ENCODE assay signal across 3 cellular contexts in genomic region chr4:77087027-77087426, GRCh38. TPM values are rescaled to one million over a fixed set of nuclear protein-coding genes. Genes with fewer than 3 reads are reported as not detected.
DNase-seq lines count a peak whose midpoint lies in the region; ATAC-seq, FAIRE-seq and TF ChIP-seq lines count a peak whose summit lies in the region.
"Not testable (repeated sequence)": the region's sequence is repeated elsewhere in the genome, so short reads cannot be mapped to it uniquely, and the experiment has no call there.

No MANE protein-coding gene starts in this region.

- not testable (repeated sequence) for H3K27me3 ChIP-seq in K562 (ENCODE audit: control insufficient read depth in 2 of 2, insufficient read depth in 2 of 2, low read length in 2 of 2); endothelial cell of umbilical vein (ENCODE audit: control insufficient read depth in 2 of 2, insufficient read depth in 2 of 2, low read length in 2 of 2)

- not testable (repeated sequence) for ATAC-seq in K562

- H3K9me3 ChIP-seq in K562 (replicated peaks; ENCODE audit: control insufficient read depth, insufficient read depth, low read depth, low read length); endothelial cell of umbilical vein (replicated peaks; ENCODE audit: control insufficient read depth, insufficient read depth, low read length): not testable (repeated sequence)

- H3K4me1 ChIP-seq in K562 (replicated peaks in 1 of 2; ENCODE audit: control insufficient read depth in 2 of 2, insufficient read depth in 2 of 2, low read length in 2 of 2); endothelial cell of umbilical vein (ENCODE audit: control insufficient read depth, extremely low read depth, insufficient read depth, low read length): not testable (repeated sequence)

- no CpG with 5 or more reads among the region's 1 CpG for WGBS in K562 (ENCODE audit: insufficient coverage, low coverage, missing lambda C conversion rate)

- CTCF ChIA-PET in K562 (lab: Yijun Ruan, JAX; ENCODE audit: low intra/inter-chr PET ratio); endothelial cell of umbilical vein (lab: Charles Lee): not testable (repeated sequence)

- H3K4me3 Mint-ChIP-seq in neural crest cell: not testable (repeated sequence)

- not testable (repeated sequence) for FAIRE-seq in K562 (lab: Jason Lieb, UNC)
- FAIRE-seq in endothelial cell of umbilical vein (lab: Jason Lieb, UNC): peak; percentile 15

- not testable (repeated sequence) for H3K27ac ChIP-seq in K562 (ENCODE audit: extremely low read depth, low read depth, low read length); endothelial cell of umbilical vein (ENCODE audit: insufficient read depth, low read depth, low read length)

- not testable (repeated sequence) for BruUV-seq in K562 (replicated peaks; lab: Mats Ljungman, UMichigan); endothelial cell of umbilical vein (replicated peaks; lab: Mats Ljungman, UMichigan)

- DNase-seq in K562 (ENCODE audit: extremely low read depth in 1 of 4, low spot score in 3 of 4); endothelial cell of umbilical vein (ENCODE audit: low read depth, low spot score); neural crest cell (ENCODE audit: low read depth, low spot score): not testable (repeated sequence)

- not testable (repeated sequence) for TF ChIP-seq POLR2A in K562 (conservative IDR thresholded peaks at IDR 0.05); endothelial cell of umbilical vein (IDR thresholded peaks at IDR 0.05; ENCODE audit: low read depth, low read length)

- not testable (repeated sequence) for H3K4me1 Mint-ChIP-seq in neural crest cell

- not testable (repeated sequence) for TF ChIP-seq RAD21 in K562 (CRISPR knock-in tag; conservative IDR thresholded peaks at IDR 0.05 in 1 of 2, IDR thresholded peaks at IDR 0.05 in 1 of 2)

- intact Hi-C loops in K562 (cut with micrococcal nuclease); endothelial cell of umbilical vein (cut with micrococcal nuclease): not testable (repeated sequence)

- TF ChIP-seq EP300 in K562 (IDR thresholded peaks at IDR 0.05; ENCODE audit: low read length): not testable (repeated sequence)

- peak overlapping the region; percentile 27 for H3K27ac Mint-ChIP-seq in neural crest cell (ENCODE audit: unreplicated experiment)

- H3K27me3 Mint-ChIP-seq in neural crest cell (ENCODE audit: low read depth): not testable (repeated sequence)

- H3K4me2 ChIP-seq in K562 (ENCODE audit: insufficient read depth, low read length); endothelial cell of umbilical vein (ENCODE audit: insufficient read depth, low read length): not testable (repeated sequence)

- POLR2A ChIA-PET in K562 (lab: Yijun Ruan, JAX); endothelial cell of umbilical vein (lab: Charles Lee): not testable (repeated sequence)

- not testable (repeated sequence) for H3K36me3 ChIP-seq in K562 (ENCODE audit: control insufficient read depth, insufficient read depth, low read length); endothelial cell of umbilical vein (ENCODE audit: control insufficient read depth in 2 of 2, extremely low read depth in 1 of 2, insufficient read depth in 2 of 2, low read length in 2 of 2)

- TF ChIP-seq CTCF in K562 (IDR thresholded peaks at IDR 0.05 in 2 of 3, conservative IDR thresholded peaks at IDR 0.05 in 1 of 3; ENCODE audit: insufficient read depth in 2 of 3, low read depth in 1 of 3, low read length in 3 of 3); endothelial cell of umbilical vein (IDR thresholded peaks at IDR 0.05; ENCODE audit: extremely low read depth in 1 of 2, insufficient read depth in 1 of 2, low read depth in 1 of 2, low read length in 2 of 2); neural crest cell (conservative IDR thresholded peaks at IDR 0.05): not testable (repeated sequence)

- in situ Hi-C loops in K562 (cut with MboI): not testable (repeated sequence)

- H3K9ac ChIP-seq in K562 (ENCODE audit: insufficient read depth in 1 of 2, low read depth in 2 of 2, low read length in 2 of 2); endothelial cell of umbilical vein (replicated peaks; ENCODE audit: extremely low read depth, insufficient read depth, low read length): not testable (repeated sequence)

- not testable (repeated sequence) for H3K9me1 ChIP-seq in K562 (ENCODE audit: control insufficient read depth, insufficient read depth, low read length); endothelial cell of umbilical vein (replicated peaks; ENCODE audit: control insufficient read depth, extremely low read depth, insufficient read depth, low read length)

- not testable (repeated sequence) for H4K20me1 ChIP-seq in K562 (replicated peaks; ENCODE audit: control insufficient read depth, insufficient read depth, low read length); endothelial cell of umbilical vein (replicated peaks; ENCODE audit: control insufficient read depth, extremely low read depth, insufficient read depth, low read length)

- not testable (repeated sequence) for H3K4me3 ChIP-seq in K562; endothelial cell of umbilical vein (replicated peaks in 1 of 3; ENCODE audit: insufficient read depth in 1 of 3, low read depth in 1 of 3, low read length in 3 of 3)

- not testable (repeated sequence) for H3K36me3 Mint-ChIP-seq in neural crest cell (ENCODE audit: low read depth)

- not testable (repeated sequence) for H3K9me3 Mint-ChIP-seq in neural crest cell

- dilution Hi-C loops in endothelial cell of umbilical vein (cut with MboI; ENCODE audit: extremely low pct_ligation_motif_present, low sequenced_read_pairs): not testable (repeated sequence)

- H2AFZ ChIP-seq in K562 (ENCODE audit: low read depth, low read length); endothelial cell of umbilical vein (ENCODE audit: low read depth, low read length): not testable (repeated sequence)

- H3K79me2 ChIP-seq in K562 (ENCODE audit: control insufficient read depth, insufficient read depth, low read length); endothelial cell of umbilical vein (ENCODE audit: control insufficient read depth, insufficient read depth, low read length): not testable (repeated sequence)

TF ChIP-seq in K562, 482 proteins besides CTCF, POLR2A, EP300 and RAD21:
- TF ChIP-seq ZNF583 (CRISPR knock-in tag; IDR thresholded peaks at IDR 0.05): peak; percentile 91

RNA-seq across cellular contexts. Expression of gene CCNI, which starts 11.2 kb away (rescaled TPM):
- total RNA-seq in K562 (2011; cell fraction: chromatin; rRNA removed; ENCODE audit: low replicate concordance): 61.5 and 108 TPM in 2 replicates
- total RNA-seq in K562 (2011; cell fraction: nucleolus; rRNA removed): 59.0 and 66.8 TPM in 2 replicates
- 81.6 and 117 TPM in 2 replicates for total RNA-seq in K562 (2011; cell fraction: nucleoplasm; rRNA removed)
- total RNA-seq in K562 (2014; rRNA removed) (49.8 and 63.9 TPM in 2 replicates), K562 (2014; rRNA removed; fragmentation: Illumina TruSeq; extraction: Trizol) (103 and 111 TPM in 2 replicates), K562 (2015; rRNA removed; fragmentation: Illumina TruSeq; extraction: Trizol) (96.4 and 98.5 TPM in 2 replicates), K562 (2021) (150 and 158 TPM in 2 replicates), endothelial cell of umbilical vein (212 and 227 TPM in 2 replicates), neural crest cell (396 and 405 TPM in 2 replicates)
- polyA plus RNA-seq in K562 (2011; rRNA removed) (131 and 145 TPM in 2 replicates), K562 (2014; fragmentation: Illumina TruSeq; extraction: Trizol) (155 and 159 TPM in 2 replicates), K562 (2014; fragmentation: Nextera tagmentation; extraction: Ambion mirVana) (10 to 100 TPM; 43.3 to 60.2 TPM), K562 (2014; rRNA removed) (56.9 and 59.3 TPM in 2 replicates), endothelial cell of umbilical vein (83.6 and 88.6 TPM in 2 replicates)
- 69.6 and 115 TPM in 2 replicates for polyA plus RNA-seq in K562 (2011; cell fraction: cytosol; rRNA removed)
- 40.9 and 50.4 TPM in 2 replicates for polyA plus RNA-seq in K562 (2011; cell fraction: nucleus; rRNA removed)
- polyA plus RNA-seq in K562 (2012): 173 and 178 TPM in 2 replicates
- 398 and 462 TPM in 2 replicates for polyA minus RNA-seq in K562 (2011; rRNA and poly(A)+ RNA removed)
- 192 and 200 TPM in 2 replicates for polyA minus RNA-seq in K562 (2011; cell fraction: cytosol; rRNA and poly(A)+ RNA removed)
- polyA minus RNA-seq in K562 (2011; cell fraction: nucleus; rRNA and poly(A)+ RNA removed): 31.0 and 74.8 TPM in 2 replicates
- polyA plus RNA-seq in endothelial cell of umbilical vein (2011; cell fraction: cytosol; rRNA removed): 118 and 144 TPM in 2 replicates
- polyA plus RNA-seq in endothelial cell of umbilical vein (2011; cell fraction: nucleus; rRNA removed): 44.6 and 62.4 TPM in 2 replicates
- polyA plus RNA-seq in endothelial cell of umbilical vein (2012): 144 and 185 TPM in 2 replicates
- 228 and 308 TPM in 2 replicates for polyA minus RNA-seq in endothelial cell of umbilical vein
- 115 TPM for polyA minus RNA-seq in endothelial cell of umbilical vein (2011; cell fraction: cytosol; rRNA and poly(A)+ RNA removed)
- polyA minus RNA-seq in endothelial cell of umbilical vein (2011; cell fraction: nucleus; rRNA and poly(A)+ RNA removed): 70.5 and 72.0 TPM in 2 replicates
